In the genomic region with DNA sequence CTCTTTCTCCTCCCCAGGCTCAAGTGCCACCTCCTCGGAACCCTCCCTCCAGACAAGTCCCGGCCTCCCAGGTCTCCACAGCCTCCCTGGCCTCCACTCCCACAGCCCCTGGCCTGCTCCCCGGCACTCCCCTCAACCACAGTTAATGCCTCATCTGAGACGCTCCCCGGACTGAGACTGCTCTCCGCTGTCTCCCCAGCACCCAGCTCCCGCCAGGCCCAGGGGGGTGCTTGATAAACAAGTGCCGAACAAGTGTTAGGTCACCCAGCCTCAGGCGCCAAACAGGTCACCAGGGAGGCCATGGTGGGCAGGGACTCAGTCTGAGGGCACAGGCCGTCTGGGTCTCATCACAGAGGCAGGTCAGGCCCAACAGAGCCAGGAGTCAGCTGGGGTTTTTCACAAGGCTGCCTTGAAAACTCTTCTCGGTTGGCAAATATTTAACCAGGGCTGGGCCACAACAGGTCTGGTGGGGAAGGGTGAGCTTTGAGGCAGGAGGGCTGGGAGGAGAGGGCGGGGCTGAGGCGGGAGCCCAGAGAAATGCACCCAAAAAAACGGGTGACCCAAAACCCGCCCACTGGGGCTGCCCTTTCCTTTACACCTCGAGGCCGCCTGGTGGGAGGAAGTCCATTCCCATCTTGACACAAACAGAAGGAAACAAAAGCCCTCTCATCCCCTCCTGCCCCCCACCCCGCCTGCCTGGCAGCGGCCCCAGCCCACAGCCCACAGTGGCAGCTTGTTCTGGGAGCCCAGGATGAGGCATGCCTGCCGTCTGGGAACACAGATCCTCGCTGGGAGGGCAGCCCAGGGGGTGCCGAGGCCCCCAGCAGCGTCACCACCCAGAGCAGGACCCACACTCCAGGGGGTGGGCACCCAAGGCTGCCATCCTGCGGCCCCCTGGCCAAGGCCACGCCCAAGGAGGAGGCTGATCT, we compare ENCODE assay signal across 1 cellular context.
A peak's percentile ranks its signal among the peaks of the same experiment; 100 is the strongest.
TF ChIP-seq lines count a peak whose summit lies in the region.

No MANE protein-coding gene starts in this region.

TF ChIP-seq in HepG2, 621 proteins besides CTCF, POLR2A, EP300 and RAD21 (continued from another document):
- TF ChIP-seq, protein P1, sequence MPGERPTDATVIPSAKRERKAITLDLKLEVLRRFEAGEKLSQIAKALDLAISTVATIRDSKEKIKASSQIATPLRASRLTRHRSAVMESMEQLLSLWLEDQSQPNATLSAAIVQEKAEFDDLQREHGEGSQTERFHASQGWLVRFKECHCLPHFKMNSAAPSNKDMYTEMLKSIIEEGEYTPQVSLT (CRISPR knock-in tag; IDR thresholded peaks at IDR 0.05; ENCODE audit: borderline replicate concordance, low read depth): no peak
- TF ChIP-seq POLR2AphosphoS5 (IDR thresholded peaks at IDR 0.05; ENCODE audit: low read depth, low read length) (no peak), ZNF543 (CRISPR knock-in tag; IDR thresholded peaks at IDR 0.05) (0 out of 2 replicates have a peak, but pooled peaks have one; percentile 33), ZNF619 (CRISPR knock-in tag; IDR thresholded peaks at IDR 0.05) (no peak), JDP2 (CRISPR knock-in tag; IDR thresholded peaks at IDR 0.05; ENCODE audit: borderline replicate concordance) (no peak), REPIN1 (CRISPR knock-in tag; IDR thresholded peaks at IDR 0.05; ENCODE audit: borderline replicate concordance, low read depth) (no peak; the same call in 1 of the 2 replicates), HMG20B (CRISPR knock-in tag; conservative IDR thresholded peaks at IDR 0.05) (no peak), ZEB1 (IDR thresholded peaks at IDR 0.05; ENCODE audit: insufficient replicate concordance, low read depth) (no peak), ZNF335 (CRISPR knock-in tag; IDR thresholded peaks at IDR 0.05) (peak; percentile 20; the same call in 1 of the 2 replicates)
- TF ChIP-seq, protein P2, sequence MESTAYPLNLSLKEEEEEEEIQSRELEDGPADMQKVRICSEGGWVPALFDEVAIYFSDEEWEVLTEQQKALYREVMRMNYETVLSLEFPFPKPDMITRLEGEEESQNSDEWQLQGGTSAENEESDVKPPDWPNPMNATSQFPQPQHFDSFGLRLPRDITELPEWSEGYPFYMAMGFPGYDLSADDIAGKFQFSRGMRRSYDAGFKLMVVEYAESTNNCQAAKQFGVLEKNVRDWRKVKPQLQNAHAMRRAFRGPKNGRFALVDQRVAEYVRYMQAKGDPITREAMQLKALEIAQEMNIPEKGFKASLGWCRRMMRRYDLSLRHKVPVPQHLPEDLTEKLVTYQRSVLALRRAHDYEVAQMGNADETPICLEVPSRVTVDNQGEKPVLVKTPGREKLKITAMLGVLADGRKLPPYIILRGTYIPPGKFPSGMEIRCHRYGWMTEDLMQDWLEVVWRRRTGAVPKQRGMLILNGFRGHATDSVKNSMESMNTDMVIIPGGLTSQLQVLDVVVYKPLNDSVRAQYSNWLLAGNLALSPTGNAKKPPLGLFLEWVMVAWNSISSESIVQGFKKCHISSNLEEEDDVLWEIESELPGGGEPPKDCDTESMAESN (CRISPR knock-in tag; conservative IDR thresholded peaks at IDR 0.05): 0 out of 2 replicates have a peak, but pooled peaks have one; percentile 18
